In the genomic region with DNA sequence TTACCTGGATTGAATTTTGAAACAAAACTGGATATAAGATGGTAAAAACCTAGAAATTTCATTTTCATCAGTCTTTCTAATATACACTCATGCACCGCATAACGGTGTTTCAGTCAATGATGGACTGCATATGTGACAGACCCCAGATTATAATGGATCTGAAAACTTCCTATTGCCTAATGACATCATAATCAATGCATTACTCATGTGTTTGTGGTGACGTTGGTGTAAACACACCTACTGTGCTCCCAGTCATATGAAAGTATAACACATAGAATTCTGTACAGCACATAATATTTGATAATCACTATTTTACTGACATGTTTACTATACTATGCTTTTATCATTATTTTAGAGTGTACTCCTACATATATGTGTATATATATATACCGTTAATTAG, we compare ENCODE assay signal across 11 cellular contexts.
"Had no signal": no experiment of that assay in that cellular context is flagged by ENCODE, and none has a peak within 500 bp of the region (broad histone marks: within the 10 kb centered on the region; RNA-seq: fewer than 3 reads in every experiment).

No MANE protein-coding gene starts in this region.

- H3K4me2 ChIP-seq: GM23338 had no signal

- H3K9ac ChIP-seq: GM23248 had no signal

- DNase-seq: GM23248, GOT3, H7, H9, HCEC 1CT, HFFc6 had no signal

- H3K4me3 ChIP-seq: GM23248, GM23338, HAP-1 had no signal

- ATAC-seq: GM23338, HCT116 had no signal

- H3K4me1 ChIP-seq: HAP-1 had no signal

- H2AFZ ChIP-seq: GM23248, GM23338 had no signal

- H3K9me3 ChIP-seq: HAP-1 had no signal

- H3K36me3 ChIP-seq: HAP-1 had no signal

- FAIRE-seq: H1, H54 had no signal

- H3K27ac ChIP-seq: GM23248 had no signal
